ENCODE assay signal across 10 cellular contexts in the genomic region with DNA sequence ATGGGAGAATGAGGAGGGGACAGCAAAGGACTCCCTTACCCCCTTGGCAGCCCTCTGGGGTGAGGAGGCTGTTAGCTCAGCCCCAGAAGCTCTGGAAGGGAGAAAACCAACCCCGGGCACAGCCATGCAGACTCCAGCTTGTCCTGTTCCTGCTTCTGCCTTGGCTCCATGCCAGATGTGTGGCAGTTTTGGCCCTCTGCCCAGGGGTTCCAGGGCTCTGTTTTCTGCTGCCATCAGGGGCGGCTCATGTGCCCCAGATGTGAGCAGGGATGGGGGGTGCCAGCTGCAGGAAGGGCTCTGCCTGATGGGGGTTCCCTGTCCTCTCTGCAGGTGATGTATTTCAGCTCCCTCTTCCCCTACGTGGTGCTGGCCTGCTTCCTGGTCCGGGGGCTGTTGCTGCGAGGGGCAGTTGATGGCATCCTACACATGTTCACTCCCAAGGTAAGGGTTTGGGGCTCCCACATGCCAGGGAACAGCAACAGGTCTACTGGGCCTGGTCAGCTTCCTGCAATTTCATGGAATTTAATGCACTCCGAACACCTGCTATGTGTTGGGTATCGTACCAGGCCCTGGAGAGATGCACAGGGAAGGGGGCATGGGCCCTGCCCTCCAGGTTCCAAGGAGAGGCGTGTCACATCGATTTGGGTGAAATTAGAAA. TPM values are rescaled to one million over a fixed set of nuclear protein-coding genes. Genes with fewer than 3 reads are reported as not detected.
DNase-seq lines count a peak whose midpoint lies in the region; ATAC-seq and TF ChIP-seq lines count a peak whose summit lies in the region.
"Had no signal": no experiment of that assay in that cellular context is flagged by ENCODE, and none has a peak within 500 bp of the region (broad histone marks: within the 10 kb centered on the region; RNA-seq: fewer than 3 reads in every experiment).

No MANE protein-coding gene starts in this region.

- DNase-seq in KBM-7 (peak; percentile 17), NCI-H2196 (lab: John Stamatoyannopoulos, UW; ENCODE audit: unreplicated experiment) (peak; percentile 74), mammary epithelial cell (peak; percentile 17), posterior cingulate gyrus (peak in 8 of 10 donors; percentile 50 to 92 (median 66)), middle frontal gyrus (ENCODE audit: extremely low spot score, low spot score) (no peak), GM13976 (ENCODE audit: low spot score) (no peak)
- DNase-seq in activated CD4-positive, alpha-beta T cell treated with anti-CD3 and anti-CD28 coated beads for 36 hours: no peak
- DNase-seq in stimulated activated effector memory CD8-positive, alpha-beta T cell treated with anti-CD3 and anti-CD28 coated beads, Interleukin-12 subunit alpha, Interleukin-12 subunit beta, amount 100 ng/mL, for 72 hours (ENCODE audit: low spot score in 2 of 2): no peak
- DNase-seq: gastrocnemius medialis had no signal

- no peaks in the 10 kb centered on the region for H3K36me3 Mint-ChIP-seq in activated CD4-positive, alpha-beta T cell treated with anti-CD3 and anti-CD28 coated beads for 36 hours (ENCODE audit: low read depth)
- no peaks in the 10 kb centered on the region for H3K36me3 Mint-ChIP-seq in stimulated activated effector memory CD8-positive, alpha-beta T cell treated with anti-CD3 and anti-CD28 coated beads, Interleukin-12 subunit alpha, Interleukin-12 subunit beta, amount 100 ng/mL, for 72 hours

- H3K9me3 ChIP-seq in mammary epithelial cell (replicated peaks; ENCODE audit: insufficient read depth, low read length): no peaks in the 10 kb centered on the region
- H3K9me3 ChIP-seq: breast epithelium, gastrocnemius medialis had no signal

- no peak for TF ChIP-seq CTCF in mammary epithelial cell (conservative IDR thresholded peaks at IDR 0.05 in 1 of 2, IDR thresholded peaks at IDR 0.05 in 1 of 2; ENCODE audit: extremely low read depth in 1 of 2, insufficient read depth in 1 of 2, low read depth in 1 of 2, low read length in 2 of 2)
- no peak for TF ChIP-seq CTCF in GM13976 (IDR thresholded peaks at IDR 0.05; ENCODE audit: borderline replicate concordance, control extremely low read depth, extremely low read depth, insufficient read depth, missing control alignments)

- no peaks in the 10 kb centered on the region for H4K20me1 ChIP-seq in mammary epithelial cell (ENCODE audit: insufficient read depth, low read length)

- dilution Hi-C loops in mammary epithelial cell (cut with HindIII; ENCODE audit: low sequenced_read_pairs): no loop called here

- no peaks in the 10 kb centered on the region for H3K27me3 ChIP-seq in mammary epithelial cell (ENCODE audit: insufficient read depth, low read length)
- H3K27me3 ChIP-seq: breast epithelium, gastrocnemius medialis had no signal

- H3K36me3 ChIP-seq in mammary epithelial cell (ENCODE audit: insufficient read depth, low read length): no peaks in the 10 kb centered on the region
- H3K36me3 ChIP-seq: breast epithelium, gastrocnemius medialis had no signal

- ATAC-seq in activated CD4-positive, alpha-beta T cell treated with anti-CD3 and anti-CD28 coated beads for 36 hours: no peak
- no peak for ATAC-seq in stimulated activated effector memory CD8-positive, alpha-beta T cell treated with anti-CD3 and anti-CD28 coated beads, Interleukin-12 subunit alpha, Interleukin-12 subunit beta, amount 100 ng/mL, for 72 hours
- ATAC-seq: gastrocnemius medialis had no signal

- no peak overlapping the region for H3K4me3 ChIP-seq in mammary epithelial cell (replicated peaks in 1 of 3; ENCODE audit: insufficient read depth in 1 of 3, low read depth in 2 of 3, low read length in 3 of 3)
- H3K4me3 ChIP-seq: breast epithelium, gastrocnemius medialis had no signal

- intact Hi-C loops in mammary epithelial cell (cut with micrococcal nuclease) (no loop called here), posterior cingulate gyrus (cut with DNase I) (no loop called here)
- intact Hi-C loops in activated CD4-positive, alpha-beta T cell treated with anti-CD3 and anti-CD28 coated beads for 36 hours (cut with DNase I, micrococcal nuclease): no loop called here

- no peak overlapping the region for H3K4me2 ChIP-seq in mammary epithelial cell (ENCODE audit: insufficient read depth, low read depth, low read length)

- H3K27me3 Mint-ChIP-seq in activated CD4-positive, alpha-beta T cell treated with anti-CD3 and anti-CD28 coated beads for 36 hours: peaks cover 3% of the 10 kb centered on the region

- no peak overlapping the region for H3K4me3 Mint-ChIP-seq in activated CD4-positive, alpha-beta T cell treated with anti-CD3 and anti-CD28 coated beads for 36 hours
- no peak overlapping the region for H3K4me3 Mint-ChIP-seq in stimulated activated effector memory CD8-positive, alpha-beta T cell treated with anti-CD3 and anti-CD28 coated beads, Interleukin-12 subunit alpha, Interleukin-12 subunit beta, amount 100 ng/mL, for 72 hours

- no TSS peak for BruUV-seq in mammary epithelial cell (replicated peaks; lab: Mats Ljungman, UMichigan)

- no peaks in the 10 kb centered on the region for H3K9me3 Mint-ChIP-seq in activated CD4-positive, alpha-beta T cell treated with anti-CD3 and anti-CD28 coated beads for 36 hours (ENCODE audit: low read depth)
- no peaks in the 10 kb centered on the region for H3K9me3 Mint-ChIP-seq in stimulated activated effector memory CD8-positive, alpha-beta T cell treated with anti-CD3 and anti-CD28 coated beads, Interleukin-12 subunit alpha, Interleukin-12 subunit beta, amount 100 ng/mL, for 72 hours

- no peak overlapping the region for H3K27ac Mint-ChIP-seq in activated CD4-positive, alpha-beta T cell treated with anti-CD3 and anti-CD28 coated beads for 36 hours
- no peak overlapping the region for H3K27ac Mint-ChIP-seq in stimulated activated effector memory CD8-positive, alpha-beta T cell treated with anti-CD3 and anti-CD28 coated beads, Interleukin-12 subunit alpha, Interleukin-12 subunit beta, amount 100 ng/mL, for 72 hours

- no peak overlapping the region for H3K27ac ChIP-seq in mammary epithelial cell (ENCODE audit: insufficient read depth, low read depth, low read length)
- H3K27ac ChIP-seq: breast epithelium, gastrocnemius medialis had no signal

- H3K4me1 ChIP-seq in mammary epithelial cell (ENCODE audit: insufficient read depth, low read length): no peaks in the 10 kb centered on the region
- H3K4me1 ChIP-seq: breast epithelium, gastrocnemius medialis had no signal

- POLR2A ChIA-PET in activated CD4-positive, alpha-beta T cell treated with anti-CD3 and anti-CD28 coated beads for 36 hours (lab: Charles Lee): interaction anchor here (0.6 kb wide), 1 partner anchor 1325 kb away, joined by 3 read pairs; no protein-coding TSS in a partner anchor

- H3K4me1 Mint-ChIP-seq in activated CD4-positive, alpha-beta T cell treated with anti-CD3 and anti-CD28 coated beads for 36 hours: no peaks in the 10 kb centered on the region
- no peaks in the 10 kb centered on the region for H3K4me1 Mint-ChIP-seq in stimulated activated effector memory CD8-positive, alpha-beta T cell treated with anti-CD3 and anti-CD28 coated beads, Interleukin-12 subunit alpha, Interleukin-12 subunit beta, amount 100 ng/mL, for 72 hours

- CTCF ChIA-PET in mammary epithelial cell (lab: Charles Lee; ENCODE audit: low non-redundant PET): no interaction called here
- CTCF ChIA-PET in activated CD4-positive, alpha-beta T cell treated with anti-CD3 and anti-CD28 coated beads for 36 hours (lab: Charles Lee): interaction anchor here (0.7 to 1.2 kb wide), 2 partner anchors 9 to 211 kb away, joined by 3 read pairs; no protein-coding TSS in a partner anchor

- no peak overlapping the region for H2AFZ ChIP-seq in mammary epithelial cell (ENCODE audit: low read depth, low read length)

- WGBS in mammary epithelial cell (ENCODE audit: low coverage, missing lambda C conversion rate): 38% methylated on average over 7 of the region's 9 CpGs

- no peaks in the 10 kb centered on the region for H3K79me2 ChIP-seq in mammary epithelial cell (ENCODE audit: insufficient read depth, low read length)

- in situ Hi-C loops in KBM-7 (cut with MboI; ENCODE audit: low pct_unique_long_range_greater_than_20kb, low sequenced_read_pairs): loop anchor here (25.0 kb wide), 1 partner anchor 286 kb away; a partner anchor contains a TSS
- in situ Hi-C loops in mammary epithelial cell (cut with MboI; ENCODE audit: low sequenced_read_pairs in 2 of 2): no loop called here
- in situ Hi-C loops in GM13976 (cut with MboI; ENCODE audit: low sequenced_read_pairs, unreplicated experiment): no loop called here

- no peak overlapping the region for H3K9ac ChIP-seq in mammary epithelial cell (ENCODE audit: insufficient read depth, low read length)

RNA-seq across cellular contexts. Expression of a gene that starts 26.1 kb away (rescaled TPM):
- under 1 TPM; under 0.01 to 0.52 TPM for total RNA-seq in mammary epithelial cell
- polyA plus RNA-seq in mammary epithelial cell: 0.09 TPM
- not detected for polyA minus RNA-seq in mammary epithelial cell
- under 1 TPM; 0.07 TPM for total RNA-seq in activated CD4-positive, alpha-beta T cell treated with anti-CD3 and anti-CD28 coated beads for 36 hours

RNA-seq across cellular contexts. Expression of a gene that starts 33.7 kb away (rescaled TPM):
- total RNA-seq in mammary epithelial cell: 1 to 10 TPM; 5.3 to 6.7 TPM
- 3.6 TPM for polyA plus RNA-seq in mammary epithelial cell
- polyA minus RNA-seq in mammary epithelial cell: 8.2 TPM
- total RNA-seq in activated CD4-positive, alpha-beta T cell treated with anti-CD3 and anti-CD28 coated beads for 36 hours: 10 to 100 TPM; 13.9 to 14.3 TPM

Comparison
In these comparisons a context has a peak if more than half of its experiments do, and no peak if none do; other contexts are left out.
1. DNase-seq: peak in KBM-7 (single experiment), NCI-H2196 (single experiment), mammary epithelial cell (single experiment) and posterior cingulate gyrus (8 of 10); none in middle frontal gyrus (single experiment), activated CD4-positive, alpha-beta T cell treated with anti-CD3 and anti-CD28 coated beads for 36 hours (single experiment), GM13976 (single experiment) and stimulated activated effector memory CD8-positive, alpha-beta T cell treated with anti-CD3 and anti-CD28 coated beads, Interleukin-12 subunit alpha, Interleukin-12 subunit beta, amount 100 ng/mL, for 72 hours (0 of 2).